In genomic region chr10:122879339-122880273, GRCh38 we compare ENCODE assay signal across 1 cellular context.
TF ChIP-seq lines count a peak whose summit lies in the region.

A gene with protein sequence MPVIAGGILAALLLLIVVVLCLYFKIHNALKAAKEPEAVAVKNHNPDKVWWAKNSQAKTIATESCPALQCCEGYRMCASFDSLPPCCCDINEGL (minus strand): TSS chr10:122879581. CDS start chr10:122850515, 29,066 bp downstream.

TF ChIP-seq in HEK293, 187 proteins besides CTCF, POLR2A, EP300 and RAD21 (continued from another document):
- TF ChIP-seq PRDM4 (tag by site-specific recombination; IDR thresholded peaks at IDR 0.05) (no peak), SETDB1 (IDR thresholded peaks at IDR 0.05; ENCODE audit: insufficient read length, low read length) (peak; percentile 53), ZNF24 (tag by site-specific recombination; IDR thresholded peaks at IDR 0.05) (0 out of 2 replicates have a peak, but pooled peaks have one; percentile 14), ZNF518A (tag by site-specific recombination; conservative IDR thresholded peaks at IDR 0.05; ENCODE audit: low read depth) (no peak), ZNF580 (tag by site-specific recombination; IDR thresholded peaks at IDR 0.05) (0 out of 2 replicates have a peak, but pooled peaks have one; percentile 16), REPIN1 (tag by site-specific recombination; IDR thresholded peaks at IDR 0.05; ENCODE audit: low read depth) (0 out of 2 replicates have a peak, but pooled peaks have one; percentile 23), ZNF112 (tag by site-specific recombination; IDR thresholded peaks at IDR 0.05) (no peak), ZNF791 (tag by site-specific recombination; IDR thresholded peaks at IDR 0.05) (no peak), ZNF398 (tag by site-specific recombination; IDR thresholded peaks at IDR 0.05) (peak; percentile 50), ZNF549 (tag by site-specific recombination; IDR thresholded peaks at IDR 0.05) (no peak), ZNF785 (tag by site-specific recombination; IDR thresholded peaks at IDR 0.05) (no peak), ZBTB20 (tag by site-specific recombination; IDR thresholded peaks at IDR 0.05) (peak; percentile 85), SP7 (tag by site-specific recombination; IDR thresholded peaks at IDR 0.05) (peak; percentile 48; the same call in 1 of the 2 replicates), ZNF394 (tag by site-specific recombination; IDR thresholded peaks at IDR 0.05; ENCODE audit: borderline replicate concordance) (peak; percentile 51; the same call in 1 of the 2 replicates), ZNF274 (IDR thresholded peaks at IDR 0.05; ENCODE audit: low read length) (no peak), ZNF274 (tag by site-specific recombination; IDR thresholded peaks at IDR 0.05; ENCODE audit: borderline replicate concordance) (no peak)
